In genomic region chr1:41950820-41951219, GRCh38 we compare ENCODE assay signal across 18 cellular contexts. TPM values are rescaled to one million over a fixed set of nuclear protein-coding genes. Genes with fewer than 3 reads are reported as not detected.
DNase-seq lines count a peak whose midpoint lies in the region; ATAC-seq and TF ChIP-seq lines count a peak whose summit lies in the region.
"Had no signal": no experiment of that assay in that cellular context is flagged by ENCODE, and none has a peak within 500 bp of the region (broad histone marks: within the 10 kb centered on the region; RNA-seq: fewer than 3 reads in every experiment).

No MANE protein-coding gene starts in this region.

- H3K4me1 ChIP-seq in sigmoid colon (no peaks in the 10 kb centered on the region), esophagus squamous epithelium (peaks cover 0 to 28% (median 9%) of the 10 kb centered on the region in 3 donors)
- H3K4me1 ChIP-seq: colonic mucosa had no signal

- no peak overlapping the region for H3K4me3 ChIP-seq in astrocyte of the spinal cord (ENCODE audit: low read depth, low read length)
- no peak overlapping the region for H3K4me3 ChIP-seq in sigmoid colon
- H3K4me3 ChIP-seq in esophagus squamous epithelium: no peak overlapping the region
- H3K4me3 ChIP-seq: colonic mucosa, PC-9, SJSA1, suprapubic skin had no signal

- peak overlapping the region; percentile 52 for H3K4me3 Mint-ChIP-seq in natural killer cell treated with Interleukin-12 subunit alpha and Interleukin-12 subunit beta and Interleukin-15 and Interleukin-18, amount 100 ng/mL, for 72 hours
- no peak overlapping the region for H3K4me3 Mint-ChIP-seq in natural killer cell

- TF ChIP-seq EP300 in sigmoid colon (IDR thresholded peaks at IDR 0.05): no peak

- H3K27ac ChIP-seq in sigmoid colon (no peak overlapping the region), esophagus squamous epithelium (no peak overlapping the region)
- H3K27ac ChIP-seq: colonic mucosa, PC-9, SJSA1, suprapubic skin had no signal

- H3K9me3 ChIP-seq in sigmoid colon (no peaks in the 10 kb centered on the region), esophagus squamous epithelium (no peaks in the 10 kb centered on the region)
- H3K9me3 ChIP-seq: colonic mucosa, SJSA1, suprapubic skin had no signal

- no peaks in the 10 kb centered on the region for H3K36me3 ChIP-seq in sigmoid colon
- no peaks in the 10 kb centered on the region for H3K36me3 ChIP-seq in esophagus squamous epithelium
- H3K36me3 ChIP-seq: colonic mucosa, SJSA1, suprapubic skin had no signal

- intact Hi-C loops in natural killer cell (cut with micrococcal nuclease): no loop called here
- intact Hi-C loops in sigmoid colon (cut with DNase I): no loop called here
- intact Hi-C loops in esophagus squamous epithelium (cut with DNase I): no loop called here

- no peak for TF ChIP-seq CTCF in natural killer cell (IDR thresholded peaks at IDR 0.05)
- no peak for TF ChIP-seq CTCF in astrocyte of the spinal cord (IDR thresholded peaks at IDR 0.05; ENCODE audit: low read depth, low read length)
- TF ChIP-seq CTCF in sigmoid colon (IDR thresholded peaks at IDR 0.05): no peak
- TF ChIP-seq CTCF in esophagus squamous epithelium (IDR thresholded peaks at IDR 0.05): no peak

- H3K27ac Mint-ChIP-seq in natural killer cell treated with Interleukin-12 subunit alpha and Interleukin-12 subunit beta and Interleukin-15 and Interleukin-18, amount 100 ng/mL, for 72 hours: peak overlapping the region; percentile 80 to 93
- peak overlapping the region in 1 of 2 donors; percentile 10 for H3K27ac Mint-ChIP-seq in natural killer cell

- ATAC-seq in natural killer cell treated with Interleukin-12 subunit alpha and Interleukin-12 subunit beta and Interleukin-15 and Interleukin-18, amount 100 ng/mL, for 72 hours: peak; percentile 81 to 93
- ATAC-seq in natural killer cell (no peak), HG03378 (IDR thresholded peaks at IDR 0.05; ENCODE audit: unreplicated experiment) (peak; percentile 52)
- ATAC-seq: left ventricle myocardium superior had no signal

- H3K27me3 ChIP-seq in sigmoid colon (no peaks in the 10 kb centered on the region), esophagus squamous epithelium (no peaks in the 10 kb centered on the region)
- H3K27me3 ChIP-seq: colonic mucosa, SJSA1, suprapubic skin had no signal

- TF ChIP-seq POLR2A in sigmoid colon (IDR thresholded peaks at IDR 0.05): no peak
- no peak for TF ChIP-seq POLR2A in esophagus squamous epithelium (IDR thresholded peaks at IDR 0.05)

- WGBS in sigmoid colon, 2 donors: 41 to 60% methylated on average over 1 of the region's 1 CpG
- 17 to 35% methylated on average over 1 of the region's 1 CpG for WGBS in esophagus squamous epithelium, 2 donors

- no peaks in the 10 kb centered on the region for H3K27me3 Mint-ChIP-seq in natural killer cell treated with Interleukin-12 subunit alpha and Interleukin-12 subunit beta and Interleukin-15 and Interleukin-18, amount 100 ng/mL, for 72 hours
- no peaks in the 10 kb centered on the region for H3K27me3 Mint-ChIP-seq in natural killer cell (ENCODE audit: low read depth in 2 of 2)

- H3K9me3 Mint-ChIP-seq in natural killer cell treated with Interleukin-12 subunit alpha and Interleukin-12 subunit beta and Interleukin-15 and Interleukin-18, amount 100 ng/mL, for 72 hours: peaks cover 19% of the 10 kb centered on the region
- H3K9me3 Mint-ChIP-seq in natural killer cell: no peaks in the 10 kb centered on the region

- H3K4me1 Mint-ChIP-seq in natural killer cell treated with Interleukin-12 subunit alpha and Interleukin-12 subunit beta and Interleukin-15 and Interleukin-18, amount 100 ng/mL, for 72 hours (ENCODE audit: low read depth in 2 of 2): peaks cover 56 to 68% of the 10 kb centered on the region in 2 donors
- H3K4me1 Mint-ChIP-seq in natural killer cell: peaks cover 48 to 52% of the 10 kb centered on the region in 2 donors

- in situ Hi-C loops in astrocyte of the spinal cord (cut with HindIII; ENCODE audit: low sequenced_read_pairs): no loop called here

- DNase-seq in natural killer cell treated with Interleukin-12 subunit alpha and Interleukin-12 subunit beta and Interleukin-15 and Interleukin-18, amount 100 ng/mL, for 72 hours (ENCODE audit: low spot score): peak; percentile 65
- DNase-seq in natural killer cell: no peak
- DNase-seq in astrocyte of the spinal cord (ENCODE audit: low read depth, low spot score): peak; percentile 7
- DNase-seq in effector CD4-positive, alpha-beta T cell: no peak
- DNase-seq in sigmoid colon: no peak
- DNase-seq in esophagus squamous epithelium (lab: John Stamatoyannopoulos, UW): no peak
- DNase-seq: anterior cingulate cortex, colonic mucosa, KG1, left ventricle myocardium superior, NCI-H1105, NCI-H2107, NCI-H69, PC-9, T-helper 9 cell had no signal

- peaks cover 37% of the 10 kb centered on the region for H3K36me3 Mint-ChIP-seq in natural killer cell treated with Interleukin-12 subunit alpha and Interleukin-12 subunit beta and Interleukin-15 and Interleukin-18, amount 100 ng/mL, for 72 hours
- peaks cover 5% of the 10 kb centered on the region for H3K36me3 Mint-ChIP-seq in natural killer cell

RNA-seq across cellular contexts. Expression of gene HIVEP3, which starts 32.1 kb away (rescaled TPM):
- total RNA-seq in natural killer cell treated with Interleukin-12 subunit alpha and Interleukin-12 subunit beta and Interleukin-15 and Interleukin-18, amount 100 ng/mL, for 72 hours: 10 to 100 TPM; 17.9 to 32.0 TPM
- total RNA-seq in natural killer cell (10 to 100 TPM; 26.2 to 35.2 (median 29.8) TPM), sigmoid colon (1 to 10 TPM; 1.4 to 3.2 (median 3.0) TPM), esophagus squamous epithelium (10 to 100 TPM in 1 of 4 donors, 1 to 10 TPM in 3; 3.2 to 11.0 (median 4.2) TPM)
- 1 to 10 TPM; 3.3 to 7.8 (median 5.8) TPM for polyA plus RNA-seq in sigmoid colon

Comparison
In these comparisons a context has a peak if more than half of its experiments do, and no peak if none do; other contexts are left out.
1. ATAC-seq: peak in natural killer cell treated with Interleukin-12 subunit alpha and Interleukin-12 subunit beta and Interleukin-15 and Interleukin-18, amount 100 ng/mL, for 72 hours (2 of 2) and HG03378 (single experiment); none in natural killer cell (0 of 3).
2. DNase-seq: peak in natural killer cell treated with Interleukin-12 subunit alpha and Interleukin-12 subunit beta and Interleukin-15 and Interleukin-18, amount 100 ng/mL, for 72 hours (single experiment) and astrocyte of the spinal cord (single experiment); none in natural killer cell (single experiment), effector CD4-positive, alpha-beta T cell (single experiment), sigmoid colon (single experiment) and esophagus squamous epithelium (single experiment).